In the genomic region with DNA sequence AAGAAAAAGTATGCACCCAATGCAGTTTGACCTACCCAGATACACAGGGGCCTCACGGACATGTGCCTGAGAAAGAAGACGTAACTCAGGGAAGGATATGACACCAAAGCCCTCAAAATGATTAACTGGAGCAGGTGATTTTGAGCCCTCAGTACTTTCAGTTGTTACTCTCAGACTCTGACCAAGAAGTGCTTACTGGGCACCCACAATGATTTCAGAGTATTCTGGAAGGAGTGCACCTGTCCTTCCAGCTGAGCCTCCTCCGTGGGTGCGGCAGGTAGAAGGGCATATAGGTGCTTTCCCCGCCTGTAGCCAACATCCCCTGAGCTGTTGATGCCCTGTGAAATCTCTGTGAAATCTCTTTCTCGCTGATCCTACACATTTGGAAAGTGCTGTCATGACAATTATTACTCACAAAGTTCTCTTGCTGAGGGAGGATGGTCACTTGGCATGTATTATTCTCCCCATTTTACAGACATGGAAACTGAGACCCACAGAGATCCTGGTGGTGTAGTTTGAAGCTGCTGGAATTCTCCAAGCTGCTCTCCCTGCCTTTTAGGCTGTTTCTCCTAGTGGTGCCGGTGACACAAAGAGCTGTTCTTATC, we compare ENCODE assay signal across 9 cellular contexts.
DNase-seq lines count a peak whose midpoint lies in the region; ATAC-seq and TF ChIP-seq lines count a peak whose summit lies in the region.
"Had no signal": no experiment of that assay in that cellular context is flagged by ENCODE, and none has a peak within 500 bp of the region (broad histone marks: within the 10 kb centered on the region; RNA-seq: fewer than 3 reads in every experiment).

No MANE protein-coding gene starts in this region.

- no peaks in the 10 kb centered on the region for H3K9me3 Mint-ChIP-seq in activated CD4-positive, alpha-beta T cell treated with anti-CD3 and anti-CD28 coated beads, Interleukin-2, amount 10 ng/mL, durations not matched to agents 7 days and 5 days
- H3K9me3 Mint-ChIP-seq in endodermal cell: no peaks in the 10 kb centered on the region

- POLR2A ChIA-PET in activated CD4-positive, alpha-beta T cell treated with anti-CD3 and anti-CD28 coated beads, Interleukin-2, amount 10 ng/mL, durations not matched to agents 7 days and 5 days (lab: Charles Lee): interaction anchor here (0.7 to 1.8 kb wide), 3 partner anchors 26 to 152 kb away, joined by 3 to 4 read pairs (median 3); no protein-coding TSS in a partner anchor

- no peak overlapping the region for H3K4me3 Mint-ChIP-seq in activated CD4-positive, alpha-beta T cell treated with anti-CD3 and anti-CD28 coated beads, Interleukin-2, amount 10 ng/mL, durations not matched to agents 7 days and 5 days
- H3K4me3 Mint-ChIP-seq in endodermal cell: no peak overlapping the region

- CTCF ChIA-PET in activated CD4-positive, alpha-beta T cell treated with anti-CD3 and anti-CD28 coated beads, Interleukin-2, amount 10 ng/mL, durations not matched to agents 7 days and 5 days (lab: Charles Lee): interaction anchor here (1.0 to 1.7 kb wide), 4 partner anchors 10 to 103 kb away, joined by 3 to 8 read pairs (median 4); no protein-coding TSS in a partner anchor

- peak; percentile 80 for ATAC-seq in GM19035 (IDR thresholded peaks at IDR 0.05; ENCODE audit: unreplicated experiment)
- ATAC-seq in HG02884 (IDR thresholded peaks at IDR 0.05; ENCODE audit: unreplicated experiment): peak; percentile 61
- ATAC-seq: HCT116 had no signal

- TF ChIP-seq EP300 in suprapubic skin (IDR thresholded peaks at IDR 0.05): no peak

- no peaks in the 10 kb centered on the region for H3K36me3 Mint-ChIP-seq in activated CD4-positive, alpha-beta T cell treated with anti-CD3 and anti-CD28 coated beads, Interleukin-2, amount 10 ng/mL, durations not matched to agents 7 days and 5 days (ENCODE audit: low read depth)
- H3K36me3 Mint-ChIP-seq in endodermal cell (ENCODE audit: low read depth): no peaks in the 10 kb centered on the region

- TF ChIP-seq CTCF in endodermal cell (conservative IDR thresholded peaks at IDR 0.05): no peak
- TF ChIP-seq CTCF in suprapubic skin (IDR thresholded peaks at IDR 0.05): no peak

- H3K27ac ChIP-seq in endodermal cell (ENCODE audit: low read depth, low read length) (no peak overlapping the region), suprapubic skin (no peak overlapping the region)

- H3K4me1 ChIP-seq in endodermal cell (ENCODE audit: control insufficient read depth, insufficient read depth, low read length) (no peaks in the 10 kb centered on the region), suprapubic skin (peaks cover 2% of the 10 kb centered on the region)

- no peak overlapping the region for H3K4me3 ChIP-seq in endodermal cell (ENCODE audit: low read length)
- no peak overlapping the region for H3K4me3 ChIP-seq in suprapubic skin

- no peak for TF ChIP-seq POLR2A in suprapubic skin (IDR thresholded peaks at IDR 0.05)

- 96 to 100% methylated on average over 7 of the region's 7 CpGs for WGBS in endodermal cell (ENCODE audit: insufficient coverage in 1 of 2, insufficient read length in 1 of 2), 2 experiments
- 81% methylated on average over 7 of the region's 7 CpGs for WGBS in suprapubic skin

- H3K9me3 ChIP-seq in endodermal cell (ENCODE audit: control insufficient read depth, low read length) (no peaks in the 10 kb centered on the region), suprapubic skin (no peaks in the 10 kb centered on the region)

- H3K9ac ChIP-seq in endodermal cell (ENCODE audit: extremely low read depth, low read length, poor library complexity, severe bottlenecking): no peak overlapping the region

- peak overlapping the region; percentile 90 for H3K27ac Mint-ChIP-seq in activated CD4-positive, alpha-beta T cell treated with anti-CD3 and anti-CD28 coated beads, Interleukin-2, amount 10 ng/mL, durations not matched to agents 7 days and 5 days
- no peak overlapping the region for H3K27ac Mint-ChIP-seq in endodermal cell

- no peaks in the 10 kb centered on the region for H3K36me3 ChIP-seq in endodermal cell (ENCODE audit: control insufficient read depth, insufficient read depth, low read length)
- H3K36me3 ChIP-seq in suprapubic skin: no peaks in the 10 kb centered on the region

- H3K27me3 ChIP-seq in endodermal cell (ENCODE audit: control insufficient read depth, insufficient read depth, low read length, poor library complexity, severe bottlenecking): no peaks in the 10 kb centered on the region
- peaks cover 25% of the 10 kb centered on the region for H3K27me3 ChIP-seq in suprapubic skin

- in situ Hi-C loops in KBM-7 (cut with MboI; ENCODE audit: low pct_unique_long_range_greater_than_20kb, low sequenced_read_pairs): no loop called here

- peaks cover 66% of the 10 kb centered on the region for H3K4me1 Mint-ChIP-seq in activated CD4-positive, alpha-beta T cell treated with anti-CD3 and anti-CD28 coated beads, Interleukin-2, amount 10 ng/mL, durations not matched to agents 7 days and 5 days
- peaks cover 8% of the 10 kb centered on the region for H3K4me1 Mint-ChIP-seq in endodermal cell

- DNase-seq in activated CD4-positive, alpha-beta T cell treated with anti-CD3 and anti-CD28 coated beads, Interleukin-2, amount 10 ng/mL, durations not matched to agents 7 days and 5 days: no peak
- DNase-seq in stimulated activated CD4-positive, alpha-beta T cell treated with anti-CD3 and anti-CD28 coated beads, Interleukin-1b, Interleukin-23, amount 100 ng/mL, for 48 hours: peak; percentile 84
- DNase-seq in KBM-7 (no peak), endodermal cell (no peak), suprapubic skin (ENCODE audit: low spot score in 2 of 2) (no peak), NCI-H748 (lab: John Stamatoyannopoulos, UW; ENCODE audit: unreplicated experiment) (no peak)

- no peaks in the 10 kb centered on the region for H3K27me3 Mint-ChIP-seq in activated CD4-positive, alpha-beta T cell treated with anti-CD3 and anti-CD28 coated beads, Interleukin-2, amount 10 ng/mL, durations not matched to agents 7 days and 5 days
- peaks cover 69% of the 10 kb centered on the region for H3K27me3 Mint-ChIP-seq in endodermal cell (ENCODE audit: insufficient read depth)
